In the genomic region with DNA sequence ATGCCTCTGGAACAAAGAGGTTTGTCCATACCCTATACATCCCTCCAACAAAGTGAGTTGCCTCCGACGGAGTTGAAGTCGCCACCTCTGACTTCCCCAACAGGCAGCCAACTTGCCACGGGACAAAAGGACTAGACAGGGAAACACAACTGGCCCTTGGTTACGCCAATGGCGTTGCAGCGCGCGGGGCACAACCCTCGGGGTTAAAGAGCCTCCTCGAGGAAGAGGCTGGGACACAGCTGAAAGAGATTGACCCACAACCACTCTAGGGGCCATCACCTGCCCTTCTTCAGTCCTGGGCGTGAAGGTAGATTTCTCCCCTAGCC, we compare ENCODE assay signal across 8 cellular contexts. TPM values are rescaled to one million over a fixed set of nuclear protein-coding genes. Genes with fewer than 3 reads are reported as not detected.
DNase-seq lines count a peak whose midpoint lies in the region; ATAC-seq and TF ChIP-seq lines count a peak whose summit lies in the region.

No MANE protein-coding gene starts in this region.

- H3K4me2 ChIP-seq in DOHH2 (ENCODE audit: low read length), result peak overlapping the region; percentile 87

- no peaks in the 10 kb centered on the region for H3K9me2 ChIP-seq in DOHH2 (replicated peaks; ENCODE audit: control insufficient read depth, low read length)

- peaks cover 27% of the 10 kb centered on the region for H3K36me3 ChIP-seq in DOHH2 (ENCODE audit: control insufficient read depth, low read length)
- H3K36me3 ChIP-seq in lower lobe of right lung, result no peaks in the 10 kb centered on the region
- no peaks in the 10 kb centered on the region for H3K36me3 ChIP-seq in tibial artery

- intact Hi-C loops in lower lobe of right lung (cut with DNase I), result no loop called here
- intact Hi-C loops in tibial artery (cut with DNase I; ENCODE audit: low total_unique reads), result no loop called here

- TF ChIP-seq CTCF in DOHH2 (IDR thresholded peaks at IDR 0.05; ENCODE audit: low read depth, low read length, poor library complexity, severe bottlenecking) (no peak), lower lobe of right lung (IDR thresholded peaks at IDR 0.05) (no peak), tibial artery (IDR thresholded peaks at IDR 0.05) (no peak)

- peak; percentile 37 to 42 for DNase-seq in SHP77 (lab: John Stamatoyannopoulos, UW)
- peak; percentile 28 for DNase-seq in dedifferentiated amniotic fluid mesenchymal stem cell (ENCODE audit: extremely low spot score)
- peak; percentile 78 for DNase-seq in lower lobe of right lung
- DNase-seq in tibial artery, result peak; percentile 53 to 74
- no peak for DNase-seq in activated effector memory CD4-positive, alpha-beta T cell treated with Interleukin-2 at 50 U/mL for 16 hours

- peak overlapping the region; percentile 88 for H3K27ac ChIP-seq in DOHH2 (ENCODE audit: low read depth, low read length)
- H3K27ac ChIP-seq in lower lobe of right lung, result peak overlapping the region; percentile 95
- peak overlapping the region; percentile 86 to 91 for H3K27ac ChIP-seq in tibial artery

- no peaks in the 10 kb centered on the region for H3F3A ChIP-seq in DOHH2 (ENCODE audit: control insufficient read depth, insufficient read depth)

- H3K79me2 ChIP-seq in DOHH2 (ENCODE audit: control insufficient read depth, low read length), result peaks cover 83% of the 10 kb centered on the region

- H3K27me3 ChIP-seq in DOHH2 (ENCODE audit: control insufficient read depth, low read length) (no peaks in the 10 kb centered on the region), lower lobe of right lung (ENCODE audit: low read depth) (no peaks in the 10 kb centered on the region), tibial artery (no peaks in the 10 kb centered on the region)

- H3K9me3 ChIP-seq in DOHH2 (ENCODE audit: control insufficient read depth, insufficient read depth, low read length) (no peaks in the 10 kb centered on the region), lower lobe of right lung (no peaks in the 10 kb centered on the region), tibial artery (no peaks in the 10 kb centered on the region)

- H3K4me1 ChIP-seq in DOHH2 (ENCODE audit: control insufficient read depth, low read length), result peaks cover 37% of the 10 kb centered on the region
- H3K4me1 ChIP-seq in lower lobe of right lung, result peaks cover 43% of the 10 kb centered on the region
- H3K4me1 ChIP-seq in tibial artery, result peaks cover 0 to 37% (median 26%) of the 10 kb centered on the region in 4 donors

- H4K20me1 ChIP-seq in DOHH2 (ENCODE audit: control insufficient read depth, insufficient read depth, low read depth, low read length), result no peaks in the 10 kb centered on the region

- ATAC-seq in GM19438 (IDR thresholded peaks at IDR 0.05; ENCODE audit: low read depth, unreplicated experiment), result peak; percentile 36
- ATAC-seq in HG03469 (IDR thresholded peaks at IDR 0.05; ENCODE audit: unreplicated experiment), result peak; percentile 25
- ATAC-seq in lower lobe of right lung, result peak; percentile 54 to 57

- H3K4me3 ChIP-seq in DOHH2 (ENCODE audit: low read length) (peak overlapping the region; percentile 95), lower lobe of right lung (peak overlapping the region; percentile 99), tibial artery (peak overlapping the region; percentile 73 to 96)

RNA-seq across cellular contexts. Expression of a gene that starts 0.5 kb away (rescaled TPM):
- 56.4 TPM for total RNA-seq in lower lobe of right lung

RNA-seq across cellular contexts. Expression of a gene that starts 14.1 kb away (rescaled TPM):
- 32.9 TPM for total RNA-seq in lower lobe of right lung

RNA-seq across cellular contexts. Expression of a gene that starts 14.4 kb away (rescaled TPM):
- 107 TPM for total RNA-seq in lower lobe of right lung

RNA-seq across cellular contexts. Expression of a gene that starts 24.5 kb away (rescaled TPM):
- 13.9 TPM for total RNA-seq in lower lobe of right lung

RNA-seq across cellular contexts. Expression of a gene that starts 33.1 kb away (rescaled TPM):
- total RNA-seq in lower lobe of right lung, result 79.2 TPM
